In the genomic region with DNA sequence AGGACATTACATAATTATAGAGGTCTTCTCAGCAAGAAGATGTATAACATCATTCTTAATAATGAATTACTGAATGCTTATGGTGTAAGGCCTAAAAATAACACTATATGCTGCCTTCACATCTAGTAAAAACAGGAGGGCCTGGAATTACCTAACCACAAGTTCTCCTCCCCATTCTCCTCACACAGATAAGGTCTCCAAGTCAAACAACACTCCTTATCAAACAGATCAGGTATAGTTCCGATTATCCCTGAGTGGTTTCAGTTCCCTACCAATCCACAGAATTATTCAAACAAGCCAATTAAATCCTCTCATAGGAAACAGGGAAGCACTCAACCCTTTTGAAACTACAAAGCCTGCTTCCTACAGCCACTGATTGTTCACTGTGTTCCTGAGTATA, we compare ENCODE assay signal across 29 cellular contexts. TPM values are rescaled to one million over a fixed set of nuclear protein-coding genes. Genes with fewer than 3 reads are reported as not detected.
"Had no signal": no experiment of that assay in that cellular context is flagged by ENCODE, and none has a peak within 500 bp of the region (broad histone marks: within the 10 kb centered on the region; RNA-seq: fewer than 3 reads in every experiment).

No MANE protein-coding gene starts in this region.

- H2AFZ ChIP-seq: hepatocyte had no signal

- DNase-seq: activated CD4-positive, alpha-beta memory T cell treated with anti-CD3 and anti-CD28 coated beads for 36 hours; activated CD4-positive, alpha-beta T cell treated with anti-CD3 and anti-CD28 coated beads, Interleukin-2, amount 10 ng/mL, durations not matched to agents 24 days and 14 days; activated CD8-positive, alpha-beta memory T cell treated with anti-CD3 and anti-CD28 coated beads, Interleukin-2, amount 50 U/mL, for 4 hours; activated gamma-delta T cell; activated naive CD4-positive, alpha-beta T cell treated with anti-CD3 and anti-CD28 coated beads, Interleukin-2, amount 10 ng/mL, durations not matched to agents 7 days and 5 days; activated naive CD8-positive, alpha-beta T cell treated with anti-CD3 and anti-CD28 coated beads, Interleukin-2, amount 10 ng/mL, durations not matched to agents 7 days and 5 days; activated T-cell treated with anti-CD3 and anti-CD28 coated beads, Interleukin-2, amount 50 U/mL, for 1 hour; cortex of kidney; effector memory CD8-positive, alpha-beta T cell; erythroblast; left cardiac atrium; midbrain; naive thymus-derived CD8-positive, alpha-beta T cell; nucleus accumbens; pancreas; retina; stimulated activated CD4-positive, alpha-beta T cell treated with anti-CD3 and anti-CD28 coated beads, Interleukin-12 subunit alpha, Interleukin-12 subunit beta, amount 100 ng/mL, for 4 hours; stimulated activated CD4-positive, alpha-beta T cell treated with anti-CD3 and anti-CD28 coated beads, Interleukin-4, amount 100 ng/mL, for 1 hour; stimulated activated naive CD8-positive, alpha-beta T cell treated with anti-CD3 and anti-CD28 coated beads, Interleukin-15, Interleukin-2, amounts not matched to agents 100 U/mL and 50 U/mL, for 24 hours; uterus; WERI-Rb-1 had no signal

- H3K36me3 ChIP-seq: ascending aorta, cardiac muscle cell, gastroesophageal sphincter, pancreas, prostate gland, thoracic aorta, uterus, WERI-Rb-1 had no signal

- H3K27ac ChIP-seq: ascending aorta, cardiac muscle cell, gastroesophageal sphincter, hepatocyte, pancreas, prostate gland, skin epidermis, thoracic aorta, uterus, WERI-Rb-1 had no signal

- H3K4me1 ChIP-seq: ascending aorta, pancreas, prostate gland, uterus had no signal

- H3K4me2 ChIP-seq: hepatocyte had no signal

- H3K27me3 ChIP-seq: ascending aorta, cardiac muscle cell, hepatocyte, pancreas, uterus had no signal

- H3K9me3 ChIP-seq: ascending aorta, gastroesophageal sphincter, pancreas, prostate gland, thoracic aorta, uterus had no signal

- H3K79me2 ChIP-seq: hepatocyte had no signal

- H3K4me3 ChIP-seq: ascending aorta, cardiac muscle cell, gastroesophageal sphincter, hepatocyte, pancreas, prostate gland, skin epidermis, thoracic aorta, uterus had no signal

RNA-seq across cellular contexts. Expression of a gene that starts 4.0 kb away (rescaled TPM):
- polyA plus RNA-seq: cardiac muscle cell, keratinocyte had no signal
